In the genomic region with DNA sequence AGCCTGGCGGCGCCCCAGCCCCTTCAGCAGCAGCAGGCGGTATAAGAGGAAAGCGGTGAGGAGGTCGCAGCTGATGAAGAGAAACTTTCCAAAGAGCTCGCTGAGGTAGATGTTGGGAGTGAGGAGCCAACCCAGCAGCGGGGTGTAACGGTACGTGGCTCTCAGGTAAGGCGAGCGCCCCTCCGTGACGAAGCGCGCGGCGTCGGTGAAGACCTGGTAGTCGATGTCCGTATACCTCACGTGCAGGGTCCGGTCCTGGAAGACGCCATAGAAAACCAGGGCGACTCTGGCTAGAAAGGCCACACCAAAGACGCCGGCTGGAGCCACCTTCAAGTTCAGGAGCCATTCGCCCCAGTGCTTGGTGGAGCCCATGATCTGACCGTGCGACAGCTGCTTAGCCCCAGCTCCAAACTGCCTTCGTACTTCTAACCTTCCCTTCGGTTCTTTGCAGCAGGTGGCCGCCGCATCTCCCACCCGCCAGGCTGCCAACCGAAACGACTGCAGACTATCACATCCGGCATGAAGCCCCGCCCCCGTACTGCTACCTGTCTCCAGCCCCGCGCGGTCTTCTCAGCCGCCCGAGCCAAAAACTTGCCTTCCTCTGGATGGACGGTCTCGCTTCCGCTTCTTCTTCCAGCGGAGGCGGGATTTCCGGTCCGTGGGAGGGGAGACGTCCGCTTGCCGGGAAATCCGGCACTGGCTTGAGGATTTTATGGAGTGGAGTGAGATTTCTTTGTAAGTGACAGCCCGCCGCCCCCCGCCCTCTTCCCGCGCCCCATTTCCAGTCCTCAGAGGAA, we compare ENCODE assay signal across 1 cellular context.
A peak's percentile ranks its signal among the peaks of the same experiment; 100 is the strongest.
TF ChIP-seq lines count a peak whose summit lies in the region.

A gene (minus strand): TSS at position 623 of the 797 bp plus-strand sequence. CDS start 251 bp downstream, at position 372.

TF ChIP-seq in HepG2, 621 proteins besides CTCF, POLR2A, EP300 and RAD21 (continued from another document and continues in another):
- TF ChIP-seq, protein P1, sequence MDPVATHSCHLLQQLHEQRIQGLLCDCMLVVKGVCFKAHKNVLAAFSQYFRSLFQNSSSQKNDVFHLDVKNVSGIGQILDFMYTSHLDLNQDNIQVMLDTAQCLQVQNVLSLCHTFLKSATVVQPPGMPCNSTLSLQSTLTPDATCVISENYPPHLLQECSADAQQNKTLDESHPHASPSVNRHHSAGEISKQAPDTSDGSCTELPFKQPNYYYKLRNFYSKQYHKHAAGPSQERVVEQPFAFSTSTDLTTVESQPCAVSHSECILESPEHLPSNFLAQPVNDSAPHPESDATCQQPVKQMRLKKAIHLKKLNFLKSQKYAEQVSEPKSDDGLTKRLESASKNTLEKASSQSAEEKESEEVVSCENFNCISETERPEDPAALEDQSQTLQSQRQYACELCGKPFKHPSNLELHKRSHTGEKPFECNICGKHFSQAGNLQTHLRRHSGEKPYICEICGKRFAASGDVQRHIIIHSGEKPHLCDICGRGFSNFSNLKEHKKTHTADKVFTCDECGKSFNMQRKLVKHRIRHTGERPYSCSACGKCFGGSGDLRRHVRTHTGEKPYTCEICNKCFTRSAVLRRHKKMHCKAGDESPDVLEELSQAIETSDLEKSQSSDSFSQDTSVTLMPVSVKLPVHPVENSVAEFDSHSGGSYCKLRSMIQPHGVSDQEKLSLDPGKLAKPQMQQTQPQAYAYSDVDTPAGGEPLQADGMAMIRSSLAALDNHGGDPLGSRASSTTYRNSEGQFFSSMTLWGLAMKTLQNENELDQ (CRISPR knock-in tag; IDR thresholded peaks at IDR 0.05; ENCODE audit: borderline replicate concordance), result no peak
- TF ChIP-seq THYN1 (CRISPR knock-in tag; IDR thresholded peaks at IDR 0.05; ENCODE audit: borderline replicate concordance, low read depth), result peak; percentile 11; the same call in 1 of the 2 replicates
- TF ChIP-seq, protein P2, sequence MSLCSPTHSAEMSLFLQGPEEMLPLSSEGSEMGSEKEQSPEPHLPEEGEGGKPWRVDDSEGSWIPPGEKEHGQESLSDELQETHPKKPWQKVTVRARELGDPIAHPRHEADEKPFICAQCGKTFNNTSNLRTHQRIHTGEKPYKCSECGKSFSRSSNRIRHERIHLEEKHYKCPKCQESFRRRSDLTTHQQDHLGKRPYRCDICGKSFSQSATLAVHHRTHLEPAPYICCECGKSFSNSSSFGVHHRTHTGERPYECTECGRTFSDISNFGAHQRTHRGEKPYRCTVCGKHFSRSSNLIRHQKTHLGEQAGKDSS (CRISPR knock-in tag; IDR thresholded peaks at IDR 0.05; ENCODE audit: borderline replicate concordance, low read depth), result no peak; the same call in 1 of the 2 replicates
- TF ChIP-seq, protein P3, sequence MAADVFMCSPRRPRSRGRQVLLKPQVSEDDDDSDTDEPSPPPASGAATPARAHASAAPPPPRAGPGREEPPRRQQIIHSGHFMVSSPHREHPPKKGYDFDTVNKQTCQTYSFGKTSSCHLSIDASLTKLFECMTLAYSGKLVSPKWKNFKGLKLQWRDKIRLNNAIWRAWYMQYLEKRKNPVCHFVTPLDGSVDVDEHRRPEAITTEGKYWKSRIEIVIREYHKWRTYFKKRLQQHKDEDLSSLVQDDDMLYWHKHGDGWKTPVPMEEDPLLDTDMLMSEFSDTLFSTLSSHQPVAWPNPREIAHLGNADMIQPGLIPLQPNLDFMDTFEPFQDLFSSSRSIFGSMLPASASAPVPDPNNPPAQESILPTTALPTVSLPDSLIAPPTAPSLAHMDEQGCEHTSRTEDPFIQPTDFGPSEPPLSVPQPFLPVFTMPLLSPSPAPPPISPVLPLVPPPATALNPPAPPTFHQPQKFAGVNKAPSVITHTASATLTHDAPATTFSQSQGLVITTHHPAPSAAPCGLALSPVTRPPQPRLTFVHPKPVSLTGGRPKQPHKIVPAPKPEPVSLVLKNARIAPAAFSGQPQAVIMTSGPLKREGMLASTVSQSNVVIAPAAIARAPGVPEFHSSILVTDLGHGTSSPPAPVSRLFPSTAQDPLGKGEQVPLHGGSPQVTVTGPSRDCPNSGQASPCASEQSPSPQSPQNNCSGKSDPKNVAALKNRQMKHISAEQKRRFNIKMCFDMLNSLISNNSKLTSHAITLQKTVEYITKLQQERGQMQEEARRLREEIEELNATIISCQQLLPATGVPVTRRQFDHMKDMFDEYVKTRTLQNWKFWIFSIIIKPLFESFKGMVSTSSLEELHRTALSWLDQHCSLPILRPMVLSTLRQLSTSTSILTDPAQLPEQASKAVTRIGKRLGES (CRISPR knock-in tag; IDR thresholded peaks at IDR 0.05; ENCODE audit: borderline replicate concordance), result no peak
- no peak; the same call in 1 of the 2 replicates for TF ChIP-seq SRY (CRISPR knock-in tag; IDR thresholded peaks at IDR 0.05)
- no peak for TF ChIP-seq ATM (IDR thresholded peaks at IDR 0.05; ENCODE audit: borderline replicate concordance)
- TF ChIP-seq MTA3 (CRISPR knock-in tag; IDR thresholded peaks at IDR 0.05), result no peak
- peak; percentile 76 for TF ChIP-seq HDAC1 (CRISPR knock-in tag; IDR thresholded peaks at IDR 0.05)
- TF ChIP-seq ZKSCAN5 (CRISPR knock-in tag; IDR thresholded peaks at IDR 0.05), result no peak
- TF ChIP-seq, protein P4, sequence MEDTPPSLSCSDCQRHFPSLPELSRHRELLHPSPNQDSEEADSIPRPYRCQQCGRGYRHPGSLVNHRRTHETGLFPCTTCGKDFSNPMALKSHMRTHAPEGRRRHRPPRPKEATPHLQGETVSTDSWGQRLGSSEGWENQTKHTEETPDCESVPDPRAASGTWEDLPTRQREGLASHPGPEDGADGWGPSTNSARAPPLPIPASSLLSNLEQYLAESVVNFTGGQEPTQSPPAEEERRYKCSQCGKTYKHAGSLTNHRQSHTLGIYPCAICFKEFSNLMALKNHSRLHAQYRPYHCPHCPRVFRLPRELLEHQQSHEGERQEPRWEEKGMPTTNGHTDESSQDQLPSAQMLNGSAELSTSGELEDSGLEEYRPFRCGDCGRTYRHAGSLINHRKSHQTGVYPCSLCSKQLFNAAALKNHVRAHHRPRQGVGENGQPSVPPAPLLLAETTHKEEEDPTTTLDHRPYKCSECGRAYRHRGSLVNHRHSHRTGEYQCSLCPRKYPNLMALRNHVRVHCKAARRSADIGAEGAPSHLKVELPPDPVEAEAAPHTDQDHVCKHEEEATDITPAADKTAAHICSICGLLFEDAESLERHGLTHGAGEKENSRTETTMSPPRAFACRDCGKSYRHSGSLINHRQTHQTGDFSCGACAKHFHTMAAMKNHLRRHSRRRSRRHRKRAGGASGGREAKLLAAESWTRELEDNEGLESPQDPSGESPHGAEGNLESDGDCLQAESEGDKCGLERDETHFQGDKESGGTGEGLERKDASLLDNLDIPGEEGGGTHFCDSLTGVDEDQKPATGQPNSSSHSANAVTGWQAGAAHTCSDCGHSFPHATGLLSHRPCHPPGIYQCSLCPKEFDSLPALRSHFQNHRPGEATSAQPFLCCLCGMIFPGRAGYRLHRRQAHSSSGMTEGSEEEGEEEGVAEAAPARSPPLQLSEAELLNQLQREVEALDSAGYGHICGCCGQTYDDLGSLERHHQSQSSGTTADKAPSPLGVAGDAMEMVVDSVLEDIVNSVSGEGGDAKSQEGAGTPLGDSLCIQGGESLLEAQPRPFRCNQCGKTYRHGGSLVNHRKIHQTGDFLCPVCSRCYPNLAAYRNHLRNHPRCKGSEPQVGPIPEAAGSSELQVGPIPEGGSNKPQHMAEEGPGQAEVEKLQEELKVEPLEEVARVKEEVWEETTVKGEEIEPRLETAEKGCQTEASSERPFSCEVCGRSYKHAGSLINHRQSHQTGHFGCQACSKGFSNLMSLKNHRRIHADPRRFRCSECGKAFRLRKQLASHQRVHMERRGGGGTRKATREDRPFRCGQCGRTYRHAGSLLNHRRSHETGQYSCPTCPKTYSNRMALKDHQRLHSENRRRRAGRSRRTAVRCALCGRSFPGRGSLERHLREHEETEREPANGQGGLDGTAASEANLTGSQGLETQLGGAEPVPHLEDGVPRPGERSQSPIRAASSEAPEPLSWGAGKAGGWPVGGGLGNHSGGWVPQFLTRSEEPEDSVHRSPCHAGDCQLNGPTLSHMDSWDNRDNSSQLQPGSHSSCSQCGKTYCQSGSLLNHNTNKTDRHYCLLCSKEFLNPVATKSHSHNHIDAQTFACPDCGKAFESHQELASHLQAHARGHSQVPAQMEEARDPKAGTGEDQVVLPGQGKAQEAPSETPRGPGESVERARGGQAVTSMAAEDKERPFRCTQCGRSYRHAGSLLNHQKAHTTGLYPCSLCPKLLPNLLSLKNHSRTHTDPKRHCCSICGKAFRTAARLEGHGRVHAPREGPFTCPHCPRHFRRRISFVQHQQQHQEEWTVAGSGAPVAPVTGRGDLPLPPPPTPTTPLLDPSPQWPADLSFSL (CRISPR knock-in tag; IDR thresholded peaks at IDR 0.05), result no peak
- no peak for TF ChIP-seq XBP1 (CRISPR knock-in tag; IDR thresholded peaks at IDR 0.05)
- no peak for TF ChIP-seq ZNF775 (CRISPR knock-in tag; IDR thresholded peaks at IDR 0.05; ENCODE audit: borderline replicate concordance)
- peak; percentile 75; the same call in 1 of the 2 replicates for TF ChIP-seq DMAP1 (CRISPR knock-in tag; IDR thresholded peaks at IDR 0.05)
- peak; percentile 62; the same call in 1 of the 2 replicates for TF ChIP-seq ZNF670 (CRISPR knock-in tag; IDR thresholded peaks at IDR 0.05; ENCODE audit: borderline replicate concordance)
- TF ChIP-seq NFKBIZ (CRISPR knock-in tag; IDR thresholded peaks at IDR 0.05), result 0 out of 2 replicates have a peak, but pooled peaks have one; percentile 27
- peak; percentile 43; the same call in 1 of the 2 replicates for TF ChIP-seq ZMAT3 (CRISPR knock-in tag; conservative IDR thresholded peaks at IDR 0.05)
- no peak for TF ChIP-seq PAWR (CRISPR knock-in tag; IDR thresholded peaks at IDR 0.05; ENCODE audit: borderline replicate concordance)
- peak; percentile 23; the same call in 1 of the 2 replicates for TF ChIP-seq ZZZ3 (CRISPR knock-in tag; IDR thresholded peaks at IDR 0.05; ENCODE audit: borderline replicate concordance)
- TF ChIP-seq ZNF230 (CRISPR knock-in tag; IDR thresholded peaks at IDR 0.05), result peak; percentile 65; the same call in 1 of the 2 replicates
- peak; percentile 82 for TF ChIP-seq TAF1 (CRISPR knock-in tag; IDR thresholded peaks at IDR 0.05)
- peak; percentile 72; the same call in 1 of the 2 replicates for TF ChIP-seq TSC22D2 (CRISPR knock-in tag; IDR thresholded peaks at IDR 0.05; ENCODE audit: borderline replicate concordance)
- no peak; the same call in 1 of the 2 replicates for TF ChIP-seq SALL2 (CRISPR knock-in tag; IDR thresholded peaks at IDR 0.05)
- TF ChIP-seq PPARG (CRISPR knock-in tag; conservative IDR thresholded peaks at IDR 0.05), result no peak
- TF ChIP-seq ZNF777 (CRISPR knock-in tag; IDR thresholded peaks at IDR 0.05), result peak; percentile 61; the same call in 1 of the 2 replicates
- peak; percentile 24 for TF ChIP-seq ASH2L (IDR thresholded peaks at IDR 0.05; ENCODE audit: insufficient read length, low read depth, low read length)
- TF ChIP-seq YEATS4 (CRISPR knock-in tag; IDR thresholded peaks at IDR 0.05; ENCODE audit: borderline replicate concordance), result peak; percentile 66; the same call in 1 of the 2 replicates
- TF ChIP-seq, protein P5, sequence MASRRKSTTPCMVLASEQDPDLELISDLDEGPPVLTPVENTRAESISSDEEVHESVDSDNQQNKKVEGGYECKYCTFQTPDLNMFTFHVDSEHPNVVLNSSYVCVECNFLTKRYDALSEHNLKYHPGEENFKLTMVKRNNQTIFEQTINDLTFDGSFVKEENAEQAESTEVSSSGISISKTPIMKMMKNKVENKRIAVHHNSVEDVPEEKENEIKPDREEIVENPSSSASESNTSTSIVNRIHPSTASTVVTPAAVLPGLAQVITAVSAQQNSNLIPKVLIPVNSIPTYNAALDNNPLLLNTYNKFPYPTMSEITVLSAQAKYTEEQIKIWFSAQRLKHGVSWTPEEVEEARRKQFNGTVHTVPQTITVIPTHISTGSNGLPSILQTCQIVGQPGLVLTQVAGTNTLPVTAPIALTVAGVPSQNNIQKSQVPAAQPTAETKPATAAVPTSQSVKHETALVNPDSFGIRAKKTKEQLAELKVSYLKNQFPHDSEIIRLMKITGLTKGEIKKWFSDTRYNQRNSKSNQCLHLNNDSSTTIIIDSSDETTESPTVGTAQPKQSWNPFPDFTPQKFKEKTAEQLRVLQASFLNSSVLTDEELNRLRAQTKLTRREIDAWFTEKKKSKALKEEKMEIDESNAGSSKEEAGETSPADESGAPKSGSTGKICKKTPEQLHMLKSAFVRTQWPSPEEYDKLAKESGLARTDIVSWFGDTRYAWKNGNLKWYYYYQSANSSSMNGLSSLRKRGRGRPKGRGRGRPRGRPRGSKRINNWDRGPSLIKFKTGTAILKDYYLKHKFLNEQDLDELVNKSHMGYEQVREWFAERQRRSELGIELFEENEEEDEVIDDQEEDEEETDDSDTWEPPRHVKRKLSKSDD (CRISPR knock-in tag; IDR thresholded peaks at IDR 0.05; ENCODE audit: low read depth), result no peak
- TF ChIP-seq IKZF4 (CRISPR knock-in tag; IDR thresholded peaks at IDR 0.05; ENCODE audit: borderline replicate concordance, low read depth, not compliant biosample characterization), result peak; percentile 66
- TF ChIP-seq NFYC (CRISPR knock-in tag; IDR thresholded peaks at IDR 0.05), result peak; percentile 61
- TF ChIP-seq ZNF34 (CRISPR knock-in tag; IDR thresholded peaks at IDR 0.05; ENCODE audit: borderline replicate concordance), result 0 out of 2 replicates have a peak, but pooled peaks have one; percentile 22
- no peak for TF ChIP-seq HNRNPUL1 (IDR thresholded peaks at IDR 0.05; ENCODE audit: low read depth, low read length)
- TF ChIP-seq HNRNPLL (IDR thresholded peaks at IDR 0.05; ENCODE audit: low read depth, low read length, poor library complexity, severe bottlenecking), result peak; percentile 72
- peak; percentile 93 for TF ChIP-seq SP2 (CRISPR knock-in tag; IDR thresholded peaks at IDR 0.05)
- no peak for TF ChIP-seq ZNF251 (CRISPR knock-in tag; IDR thresholded peaks at IDR 0.05)
- TF ChIP-seq, protein P6, sequence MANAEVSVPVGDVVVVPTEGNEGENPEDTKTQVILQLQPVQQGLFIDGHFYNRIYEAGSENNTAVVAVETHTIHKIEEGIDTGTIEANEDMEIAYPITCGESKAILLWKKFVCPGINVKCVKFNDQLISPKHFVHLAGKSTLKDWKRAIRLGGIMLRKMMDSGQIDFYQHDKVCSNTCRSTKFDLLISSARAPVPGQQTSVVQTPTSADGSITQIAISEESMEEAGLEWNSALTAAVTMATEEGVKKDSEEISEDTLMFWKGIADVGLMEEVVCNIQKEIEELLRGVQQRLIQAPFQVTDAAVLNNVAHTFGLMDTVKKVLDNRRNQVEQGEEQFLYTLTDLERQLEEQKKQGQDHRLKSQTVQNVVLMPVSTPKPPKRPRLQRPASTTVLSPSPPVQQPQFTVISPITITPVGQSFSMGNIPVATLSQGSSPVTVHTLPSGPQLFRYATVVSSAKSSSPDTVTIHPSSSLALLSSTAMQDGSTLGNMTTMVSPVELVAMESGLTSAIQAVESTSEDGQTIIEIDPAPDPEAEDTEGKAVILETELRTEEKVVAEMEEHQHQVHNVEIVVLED (CRISPR knock-in tag; IDR thresholded peaks at IDR 0.05; ENCODE audit: borderline replicate concordance), result peak; percentile 62
- TF ChIP-seq, protein P7, sequence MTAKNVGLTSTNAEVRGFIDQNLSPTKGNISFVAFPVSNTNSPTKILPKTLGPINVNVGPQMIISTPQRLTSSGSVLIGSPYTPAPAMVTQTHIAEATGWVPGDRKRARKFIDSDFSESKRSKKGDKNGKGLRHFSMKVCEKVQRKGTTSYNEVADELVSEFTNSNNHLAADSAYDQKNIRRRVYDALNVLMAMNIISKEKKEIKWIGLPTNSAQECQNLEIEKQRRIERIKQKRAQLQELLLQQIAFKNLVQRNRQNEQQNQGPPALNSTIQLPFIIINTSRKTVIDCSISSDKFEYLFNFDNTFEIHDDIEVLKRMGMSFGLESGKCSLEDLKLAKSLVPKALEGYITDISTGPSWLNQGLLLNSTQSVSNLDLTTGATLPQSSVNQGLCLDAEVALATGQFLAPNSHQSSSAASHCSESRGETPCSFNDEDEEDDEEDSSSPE (CRISPR knock-in tag; IDR thresholded peaks at IDR 0.05), result peak; percentile 82
- TF ChIP-seq EZH2 (conservative IDR thresholded peaks at IDR 0.05; ENCODE audit: low read depth, low read length), result no peak
- TF ChIP-seq STAT5B (CRISPR knock-in tag; IDR thresholded peaks at IDR 0.05), result no peak
- TF ChIP-seq NFE2L2 (IDR thresholded peaks at IDR 0.05; ENCODE audit: low read length), result no peak
- TF ChIP-seq ZNF160 (CRISPR knock-in tag; IDR thresholded peaks at IDR 0.05), result no peak
- no peak for TF ChIP-seq CEBPB (IDR thresholded peaks at IDR 0.05; ENCODE audit: borderline replicate concordance, low read depth, low read length)
